ENCODE assay signal across 12 cellular contexts in the genomic region with DNA sequence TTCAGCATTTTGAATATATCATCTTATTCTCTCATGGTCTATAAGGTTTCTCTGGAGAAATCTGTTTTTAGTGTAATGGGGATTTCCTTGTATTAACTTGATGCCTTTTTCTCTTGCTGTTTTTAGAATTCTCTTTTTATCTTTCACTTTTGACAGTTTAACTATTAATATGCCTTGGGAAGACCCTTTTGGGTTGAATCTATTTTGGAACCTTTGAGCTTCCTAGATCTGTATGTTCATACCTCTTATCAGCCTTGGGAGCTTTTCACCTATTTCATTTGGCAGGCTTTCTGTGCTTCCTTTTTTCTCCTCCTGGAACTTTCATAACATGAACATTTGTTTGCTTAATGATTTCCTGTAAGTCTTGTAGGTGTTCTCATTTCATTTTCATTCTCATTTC. TPM values are rescaled to one million over a fixed set of nuclear protein-coding genes. Genes with fewer than 3 reads are reported as not detected.
DNase-seq lines count a peak whose midpoint lies in the region; ATAC-seq, FAIRE-seq and TF ChIP-seq lines count a peak whose summit lies in the region.
"Had no signal": no experiment of that assay in that cellular context is flagged by ENCODE, and none has a peak within 500 bp of the region (broad histone marks: within the 10 kb centered on the region; RNA-seq: fewer than 3 reads in every experiment).

No MANE protein-coding gene starts in this region.

- H4K20me1 ChIP-seq in endothelial cell of umbilical vein (replicated peaks; ENCODE audit: control insufficient read depth, extremely low read depth, insufficient read depth, low read length): peaks cover 3% of the 10 kb centered on the region

- no peak for TF ChIP-seq POLR2A in endothelial cell of umbilical vein (IDR thresholded peaks at IDR 0.05; ENCODE audit: low read depth, low read length)

- H3K9me3 ChIP-seq in endothelial cell of umbilical vein (replicated peaks; ENCODE audit: control insufficient read depth, insufficient read depth, low read length): no peaks in the 10 kb centered on the region
- H3K9me3 ChIP-seq: esophagus squamous epithelium had no signal

- DNase-seq in endothelial cell of umbilical vein (ENCODE audit: low read depth, low spot score): peak; percentile 33
- no peak for DNase-seq in NCI-H1694 treated with DMSO at 0.1 percent for 48 hours (lab: John Stamatoyannopoulos, UW)
- DNase-seq in effector CD8-positive, alpha-beta T cell (lab: John Stamatoyannopoulos, UW): no peak
- DNase-seq in DMS153 treated with DMSO at 0.1 percent for 48 hours (lab: John Stamatoyannopoulos, UW; ENCODE audit: unreplicated experiment): no peak
- DNase-seq in UCSD-AML1 (lab: John Stamatoyannopoulos, UW; ENCODE audit: unreplicated experiment): no peak
- DNase-seq: esophagus squamous epithelium, posterior cingulate gyrus, WERI-Rb-1 had no signal

- H3K4me1 ChIP-seq in endothelial cell of umbilical vein (ENCODE audit: control insufficient read depth, extremely low read depth, insufficient read depth, low read length): peaks cover 4% of the 10 kb centered on the region

- H3K27me3 ChIP-seq in endothelial cell of umbilical vein (ENCODE audit: control insufficient read depth in 2 of 2, insufficient read depth in 2 of 2, low read length in 2 of 2): no peaks in the 10 kb centered on the region
- H3K27me3 ChIP-seq: esophagus squamous epithelium had no signal

- H3K9me1 ChIP-seq in endothelial cell of umbilical vein (replicated peaks; ENCODE audit: control insufficient read depth, extremely low read depth, insufficient read depth, low read length): no peaks in the 10 kb centered on the region

- CTCF ChIA-PET in endothelial cell of umbilical vein (lab: Charles Lee): interaction anchor here (0.9 to 1.4 kb wide), 5 partner anchors 18 to 173 kb away, joined by 3 to 4 read pairs (median 3); no protein-coding TSS in a partner anchor

- H2AFZ ChIP-seq in endothelial cell of umbilical vein (ENCODE audit: low read depth, low read length): no peak overlapping the region

- H3K36me3 ChIP-seq in endothelial cell of umbilical vein (ENCODE audit: control insufficient read depth in 2 of 2, extremely low read depth in 1 of 2, insufficient read depth in 2 of 2, low read length in 2 of 2): no peaks in the 10 kb centered on the region
- H3K36me3 ChIP-seq: esophagus squamous epithelium, WERI-Rb-1 had no signal

- POLR2A ChIA-PET in endothelial cell of umbilical vein (lab: Charles Lee): no interaction called here

- ATAC-seq in GM18498 (IDR thresholded peaks at IDR 0.05; ENCODE audit: unreplicated experiment) (peak; percentile 60), GM21360 (IDR thresholded peaks at IDR 0.05; ENCODE audit: unreplicated experiment) (peak; percentile 52), HG03571 (IDR thresholded peaks at IDR 0.05; ENCODE audit: unreplicated experiment) (peak; percentile 48)

- H3K79me2 ChIP-seq in endothelial cell of umbilical vein (ENCODE audit: control insufficient read depth, insufficient read depth, low read length): peaks cover 48% of the 10 kb centered on the region

- BruUV-seq in endothelial cell of umbilical vein (replicated peaks; lab: Mats Ljungman, UMichigan): no TSS peak

- dilution Hi-C loops in endothelial cell of umbilical vein (cut with MboI; ENCODE audit: extremely low pct_ligation_motif_present, low sequenced_read_pairs): no loop called here

- H3K4me3 ChIP-seq in endothelial cell of umbilical vein (replicated peaks in 1 of 3; ENCODE audit: insufficient read depth in 1 of 3, low read depth in 1 of 3, low read length in 3 of 3): no peak overlapping the region
- H3K4me3 ChIP-seq: esophagus squamous epithelium had no signal

- H3K9ac ChIP-seq in endothelial cell of umbilical vein (replicated peaks; ENCODE audit: extremely low read depth, insufficient read depth, low read length): no peak overlapping the region

- TF ChIP-seq CTCF in endothelial cell of umbilical vein (IDR thresholded peaks at IDR 0.05; ENCODE audit: extremely low read depth in 1 of 2, insufficient read depth in 1 of 2, low read depth in 1 of 2, low read length in 2 of 2): no peak

- no peak for FAIRE-seq in endothelial cell of umbilical vein (lab: Jason Lieb, UNC)
- FAIRE-seq: islet of Langerhans had no signal

- no peak overlapping the region for H3K4me2 ChIP-seq in endothelial cell of umbilical vein (ENCODE audit: insufficient read depth, low read length)

- intact Hi-C loops in endothelial cell of umbilical vein (cut with micrococcal nuclease): no loop called here

- H3K27ac ChIP-seq in endothelial cell of umbilical vein (ENCODE audit: insufficient read depth, low read depth, low read length): no peak overlapping the region
- H3K27ac ChIP-seq: esophagus squamous epithelium, WERI-Rb-1 had no signal

TF ChIP-seq in endothelial cell of umbilical vein, 7 proteins besides CTCF, POLR2A, EP300 and RAD21:
- TF ChIP-seq, protein P1, sequence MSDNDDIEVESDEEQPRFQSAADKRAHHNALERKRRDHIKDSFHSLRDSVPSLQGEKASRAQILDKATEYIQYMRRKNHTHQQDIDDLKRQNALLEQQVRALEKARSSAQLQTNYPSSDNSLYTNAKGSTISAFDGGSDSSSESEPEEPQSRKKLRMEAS (IDR thresholded peaks at IDR 0.05; ENCODE audit: insufficient read depth, insufficient read length): no peak
- no peak for TF ChIP-seq EZH2 (IDR thresholded peaks at IDR 0.05; ENCODE audit: borderline replicate concordance, low read depth, low read length, severe bottlenecking)
- no peak for TF ChIP-seq MYC (IDR thresholded peaks at IDR 0.05; ENCODE audit: low read depth, low read length)
- TF ChIP-seq JUN (IDR thresholded peaks at IDR 0.05; ENCODE audit: borderline replicate concordance, insufficient read depth, insufficient read length, low read depth): no peak
- no peak for TF ChIP-seq FOS (IDR thresholded peaks at IDR 0.05; ENCODE audit: borderline replicate concordance, insufficient read depth, low read length)
- TF ChIP-seq POLR2AphosphoS5 (IDR thresholded peaks at IDR 0.05; ENCODE audit: insufficient read depth, low read depth, low read length): no peak
- TF ChIP-seq GATA2 (IDR thresholded peaks at IDR 0.05; ENCODE audit: insufficient read depth, insufficient read length, low read depth, low read length): no peak

RNA-seq across cellular contexts. Expression of a gene that starts 22.2 kb away (rescaled TPM):
- 12.1 and 13.2 TPM in 2 replicates for total RNA-seq in endothelial cell of umbilical vein
- polyA plus RNA-seq in endothelial cell of umbilical vein: 9.0 and 12.9 TPM in 2 replicates
- 13.3 and 15.1 TPM in 2 replicates for polyA plus RNA-seq in endothelial cell of umbilical vein (2011; cell fraction: cytosol; rRNA removed)
- 12.4 and 16.0 TPM in 2 replicates for polyA plus RNA-seq in endothelial cell of umbilical vein (2011; cell fraction: nucleus; rRNA removed)
- 12.5 and 19.1 TPM in 2 replicates for polyA plus RNA-seq in endothelial cell of umbilical vein (2012)
- 12.8 and 15.1 TPM in 2 replicates for polyA minus RNA-seq in endothelial cell of umbilical vein
- polyA minus RNA-seq in endothelial cell of umbilical vein (2011; cell fraction: cytosol; rRNA and poly(A)+ RNA removed): 11.8 TPM
- 17.2 and 19.3 TPM in 2 replicates for polyA minus RNA-seq in endothelial cell of umbilical vein (2011; cell fraction: nucleus; rRNA and poly(A)+ RNA removed)
